ENCODE assay signal across 8 cellular contexts in genomic region chr2:233252227-233252626, GRCh38. TPM values are rescaled to one million over a fixed set of nuclear protein-coding genes. Genes with fewer than 3 reads are reported as not detected.
DNase-seq lines count a peak whose midpoint lies in the region; ATAC-seq, FAIRE-seq and TF ChIP-seq lines count a peak whose summit lies in the region.

No MANE protein-coding gene starts in this region.

- no peak for ATAC-seq in activated CD4-positive, alpha-beta T cell treated with anti-CD3 and anti-CD28 coated beads for 36 hours
- no peak for ATAC-seq in activated CD4-positive, CD25-positive, alpha-beta regulatory T cell treated with anti-CD3 and anti-CD28 coated beads, Interleukin-2, amount 50 U/mL, for 24 hours

- H3K36me3 Mint-ChIP-seq in activated CD4-positive, alpha-beta T cell treated with anti-CD3 and anti-CD28 coated beads for 36 hours (ENCODE audit: low read depth) = peaks cover 20% of the 10 kb centered on the region
- peaks cover 28% of the 10 kb centered on the region for H3K36me3 Mint-ChIP-seq in activated T-helper 1 cell treated with anti-CD3 and anti-CD28 coated beads, Interleukin-12 subunit alpha, Interleukin-12 subunit beta, Interleukin-2, Interleukin-4 antibody, amounts not matched to agents 30 ng/mL and 10 ng/mL and 1 ng/mL, durations not matched to agents 14 hours and 24 hours and 36 hours (ENCODE audit: low read depth)

- H3K4me1 ChIP-seq in kidney (ENCODE audit: control insufficient read depth in 1 of 2, insufficient read depth in 1 of 2, low read depth in 1 of 2, low read length in 2 of 2) (peaks cover 5% of the 10 kb centered on the region in 2 donors), suprapubic skin (peaks cover 27% of the 10 kb centered on the region)

- H3K27ac ChIP-seq in kidney (ENCODE audit: low read depth in 2 of 2, low read length in 2 of 2) (no peak overlapping the region), suprapubic skin (peak overlapping the region; percentile 93)

- FAIRE-seq in kidney (lab: Jason Lieb, UNC) = no peak

- H3K4me3 Mint-ChIP-seq in activated CD4-positive, alpha-beta T cell treated with anti-CD3 and anti-CD28 coated beads for 36 hours = peak overlapping the region; percentile 85
- H3K4me3 Mint-ChIP-seq in activated T-helper 1 cell treated with anti-CD3 and anti-CD28 coated beads, Interleukin-12 subunit alpha, Interleukin-12 subunit beta, Interleukin-2, Interleukin-4 antibody, amounts not matched to agents 30 ng/mL and 10 ng/mL and 1 ng/mL, durations not matched to agents 14 hours and 24 hours and 36 hours = peak overlapping the region; percentile 93

- H3K4me1 Mint-ChIP-seq in activated CD4-positive, alpha-beta T cell treated with anti-CD3 and anti-CD28 coated beads for 36 hours = peaks cover 60% of the 10 kb centered on the region
- peaks cover 64% of the 10 kb centered on the region for H3K4me1 Mint-ChIP-seq in activated T-helper 1 cell treated with anti-CD3 and anti-CD28 coated beads, Interleukin-12 subunit alpha, Interleukin-12 subunit beta, Interleukin-2, Interleukin-4 antibody, amounts not matched to agents 30 ng/mL and 10 ng/mL and 1 ng/mL, durations not matched to agents 14 hours and 24 hours and 36 hours (ENCODE audit: low read depth)

- no peaks in the 10 kb centered on the region for H3K9me3 Mint-ChIP-seq in activated CD4-positive, alpha-beta T cell treated with anti-CD3 and anti-CD28 coated beads for 36 hours (ENCODE audit: low read depth)
- no peaks in the 10 kb centered on the region for H3K9me3 Mint-ChIP-seq in activated T-helper 1 cell treated with anti-CD3 and anti-CD28 coated beads, Interleukin-12 subunit alpha, Interleukin-12 subunit beta, Interleukin-2, Interleukin-4 antibody, amounts not matched to agents 30 ng/mL and 10 ng/mL and 1 ng/mL, durations not matched to agents 14 hours and 24 hours and 36 hours

- H3K9ac ChIP-seq in kidney (ENCODE audit: low read length in 2 of 2) = peak overlapping the region; percentile 70 to 71

- H3K27ac Mint-ChIP-seq in activated CD4-positive, alpha-beta T cell treated with anti-CD3 and anti-CD28 coated beads for 36 hours = peak overlapping the region; percentile 87
- peak overlapping the region; percentile 94 for H3K27ac Mint-ChIP-seq in activated T-helper 1 cell treated with anti-CD3 and anti-CD28 coated beads, Interleukin-12 subunit alpha, Interleukin-12 subunit beta, Interleukin-2, Interleukin-4 antibody, amounts not matched to agents 30 ng/mL and 10 ng/mL and 1 ng/mL, durations not matched to agents 14 hours and 24 hours and 36 hours

- TF ChIP-seq POLR2A in suprapubic skin (IDR thresholded peaks at IDR 0.05) = no peak

- POLR2A ChIA-PET in activated CD4-positive, alpha-beta T cell treated with anti-CD3 and anti-CD28 coated beads for 36 hours (lab: Charles Lee) = no interaction called here

- peaks cover 2 to 7% of the 10 kb centered on the region in 2 donors for H3K36me3 ChIP-seq in kidney (ENCODE audit: control insufficient read depth in 1 of 2, insufficient read depth in 2 of 2, low read length in 2 of 2)
- H3K36me3 ChIP-seq in suprapubic skin = peaks cover 14% of the 10 kb centered on the region

- H3K27me3 Mint-ChIP-seq in activated CD4-positive, alpha-beta T cell treated with anti-CD3 and anti-CD28 coated beads for 36 hours = no peaks in the 10 kb centered on the region
- no peaks in the 10 kb centered on the region for H3K27me3 Mint-ChIP-seq in activated T-helper 1 cell treated with anti-CD3 and anti-CD28 coated beads, Interleukin-12 subunit alpha, Interleukin-12 subunit beta, Interleukin-2, Interleukin-4 antibody, amounts not matched to agents 30 ng/mL and 10 ng/mL and 1 ng/mL, durations not matched to agents 14 hours and 24 hours and 36 hours (ENCODE audit: insufficient read depth)

- peak overlapping the region; percentile 91 to 95 for H3K4me3 ChIP-seq in kidney (ENCODE audit: low read length in 2 of 2)
- peak overlapping the region; percentile 88 for H3K4me3 ChIP-seq in suprapubic skin

- TF ChIP-seq EP300 in suprapubic skin (IDR thresholded peaks at IDR 0.05) = no peak

- TF ChIP-seq CTCF in kidney (IDR thresholded peaks at IDR 0.05; ENCODE audit: borderline replicate concordance, extremely low read depth, insufficient read depth) = no peak
- no peak for TF ChIP-seq CTCF in suprapubic skin (IDR thresholded peaks at IDR 0.05)

- intact Hi-C loops in activated CD4-positive, alpha-beta T cell treated with anti-CD3 and anti-CD28 coated beads for 36 hours (cut with DNase I, micrococcal nuclease) = loop anchor here (2.0 to 10.0 kb wide), 6 partner anchors 100 to 1545 kb away; partner anchors contain the start of genes DGKD (in 1 of the 2), EIF4E2 (in 1 of the 2), HJURP (in 1 of the 2) and PDE6D (in 1 of the 2)
- intact Hi-C loops in activated T-helper 1 cell treated with anti-CD3 and anti-CD28 coated beads, Interleukin-12 subunit alpha, Interleukin-12 subunit beta, Interleukin-2, Interleukin-4 antibody, amounts not matched to agents 30 ng/mL and 10 ng/mL and 1 ng/mL, durations not matched to agents 14 hours and 24 hours and 36 hours (cut with micrococcal nuclease) = loop anchor here (1.0 to 10.0 kb wide), 8 partner anchors 16 to 1470 kb away; partner anchors contain the start of genes GIGYF2, HJURP and PDE6D
- intact Hi-C loops in kidney (cut with DNase I) = loop anchor here (10.0 kb wide), 1 partner anchor 397 kb away; no protein-coding TSS in a partner anchor

- under 1% methylated on average over 18 of the region's 18 CpGs for WGBS in suprapubic skin

- no peaks in the 10 kb centered on the region for H3K9me3 ChIP-seq in kidney (ENCODE audit: control insufficient read depth in 1 of 2, low read length in 2 of 2)
- no peaks in the 10 kb centered on the region for H3K9me3 ChIP-seq in suprapubic skin

- CTCF ChIA-PET in activated CD4-positive, alpha-beta T cell treated with anti-CD3 and anti-CD28 coated beads for 36 hours (lab: Charles Lee) = interaction anchor here (1.3 to 4.3 kb wide), 5 partner anchors 14 to 193 kb away, joined by 3 to 16 read pairs (median 5); no protein-coding TSS in a partner anchor

- DNase-seq in activated CD4-positive, alpha-beta T cell treated with anti-CD3 and anti-CD28 coated beads for 36 hours = no peak
- DNase-seq in activated CD4-positive, alpha-beta T cell treated with anti-CD3 and anti-CD28 coated beads, Interleukin-2, amount 50 U/mL, for 4 hours = no peak
- no peak for DNase-seq in activated T-helper 1 cell treated with anti-CD3 and anti-CD28 coated beads, Interleukin-12 subunit alpha, Interleukin-12 subunit beta, Interleukin-2, Interleukin-4 antibody, amounts not matched to agents 30 ng/mL and 10 ng/mL and 1 ng/mL, durations not matched to agents 14 hours and 24 hours and 36 hours (ENCODE audit: low spot score)
- DNase-seq in kidney (peak; percentile 49), suprapubic skin (ENCODE audit: low spot score in 2 of 2) (no peak), superior temporal gyrus (ENCODE audit: extremely low spot score) (no peak), OCI-M1 (lab: John Stamatoyannopoulos, UW) (no peak)

- H3K27me3 ChIP-seq in suprapubic skin = no peaks in the 10 kb centered on the region

RNA-seq across cellular contexts. Expression of gene ATG16L1, which starts 0.8 kb away (rescaled TPM):
- 10 to 100 TPM; 23.0 to 24.6 TPM for total RNA-seq in activated CD4-positive, alpha-beta T cell treated with anti-CD3 and anti-CD28 coated beads for 36 hours
- 42.4 and 42.7 TPM in 2 replicates for total RNA-seq in activated T-helper 1 cell treated with anti-CD3 and anti-CD28 coated beads, Interleukin-12 subunit alpha, Interleukin-12 subunit beta, Interleukin-2, Interleukin-4 antibody, amounts not matched to agents 30 ng/mL and 10 ng/mL and 1 ng/mL, durations not matched to agents 14 hours and 24 hours and 36 hours
- total RNA-seq in kidney (30.8 TPM), suprapubic skin (10 to 100 TPM; 38.6 to 77.2 (median 49.4) TPM)
- polyA plus RNA-seq in kidney (ENCODE audit: insufficient read depth, low read depth, low replicate concordance) = 11.7 TPM

RNA-seq across cellular contexts. Expression of gene SAG, which starts 55.4 kb away (rescaled TPM):
- under 1 TPM in 1 of 2 experiments, not detected in 1; 0.39 TPM for total RNA-seq in activated CD4-positive, alpha-beta T cell treated with anti-CD3 and anti-CD28 coated beads for 36 hours
- 0.08 and 0.32 TPM in 2 replicates for total RNA-seq in activated T-helper 1 cell treated with anti-CD3 and anti-CD28 coated beads, Interleukin-12 subunit alpha, Interleukin-12 subunit beta, Interleukin-2, Interleukin-4 antibody, amounts not matched to agents 30 ng/mL and 10 ng/mL and 1 ng/mL, durations not matched to agents 14 hours and 24 hours and 36 hours
- total RNA-seq in kidney (not detected), suprapubic skin (not detected)
- not detected for polyA plus RNA-seq in kidney (ENCODE audit: insufficient read depth, low read depth, low replicate concordance)
